ENCODE assay signal across 29 cellular contexts in genomic region chr5:161602739-161603138, GRCh38. TPM values are rescaled to one million over a fixed set of nuclear protein-coding genes. Genes with fewer than 3 reads are reported as not detected.
"Had no signal": no experiment of that assay in that cellular context is flagged by ENCODE, and none has a peak within 500 bp of the region (broad histone marks: within the 10 kb centered on the region; RNA-seq: fewer than 3 reads in every experiment).

No MANE protein-coding gene starts in this region.

- H3K9me3 ChIP-seq: ovary, suprapubic skin, testis, tibial artery, transverse colon, upper lobe of right lung, uterus had no signal

- ATAC-seq: natural killer cell; psoas muscle; right cardiac atrium; sciatic nerve; stimulated activated memory B cell treated with anti-CD40 and anti-IgM and Interleukin-4, amounts not matched to agents 10 μg/mL and 1 μg/mL and 100 μg/mL, for 72 hours; stimulated activated naive CD8-positive, alpha-beta T cell treated with anti-CD3 and anti-CD28 coated beads, Interleukin-15, amount 100 ng/mL, for 72 hours; stimulated activated naive CD8-positive, alpha-beta T cell treated with anti-CD3 and anti-CD28 coated beads, Interleukin-15, Interleukin-2, amounts not matched to agents 100 U/mL and 50 U/mL, for 24 hours; upper lobe of right lung had no signal

- H3K9ac ChIP-seq: neural progenitor cell, parathyroid adenoma had no signal

- H3K4me2 ChIP-seq: neural progenitor cell, smooth muscle cell had no signal

- H3K27me3 ChIP-seq: neural progenitor cell, ovary, spleen, suprapubic skin, testis, tibial artery, transverse colon, upper lobe of right lung, uterus had no signal

- H3K27ac ChIP-seq: neural progenitor cell, ovary, parathyroid adenoma, psoas muscle, skin epidermis, spleen, suprapubic skin, testis, tibial artery, transverse colon, upper lobe of right lung, uterus had no signal

- H2AFZ ChIP-seq: neural progenitor cell, parathyroid adenoma had no signal

- H3K79me2 ChIP-seq: parathyroid adenoma had no signal

- H3K36me3 ChIP-seq: neural progenitor cell, ovary, spleen, suprapubic skin, tibial artery, transverse colon, upper lobe of right lung, uterus had no signal

- H3K4me3 ChIP-seq: neural progenitor cell, ovary, psoas muscle, skin epidermis, smooth muscle cell, spleen, suprapubic skin, testis, tibial artery, transverse colon, upper lobe of right lung, uterus had no signal

- H3K4me1 ChIP-seq: neural progenitor cell, parathyroid adenoma, psoas muscle, spleen, suprapubic skin, testis, tibial artery, transverse colon, upper lobe of right lung, uterus had no signal

- DNase-seq: natural killer cell; occipital lobe; ovary; posterior cingulate gyrus; psoas muscle; right cardiac atrium; spleen; stimulated activated CD4-positive, alpha-beta T cell treated with anti-CD3 and anti-CD28 coated beads, Interleukin-12 subunit alpha, Interleukin-12 subunit beta, amount 100 ng/mL, for 4 hours; stimulated activated CD4-positive, alpha-beta T cell treated with anti-CD3 and anti-CD28 coated beads, Interleukin-1b, Interleukin-23, amount 100 ng/mL, for 48 hours; stimulated activated CD4-positive, alpha-beta T cell treated with anti-CD3 and anti-CD28 coated beads, Interleukin-4, amount 100 ng/mL, for 1 hour; stimulated activated CD4-positive, alpha-beta T cell treated with anti-CD3 and anti-CD28 coated beads, Interleukin-4, amount 100 ng/mL, for 4 hours; stimulated activated CD8-positive, alpha-beta memory T cell treated with anti-CD3 and anti-CD28 coated beads, Interleukin-4, amount 100 ng/mL, for 48 hours; stimulated activated naive CD4-positive, alpha-beta T cell; stimulated activated naive CD8-positive, alpha-beta T cell treated with anti-CD3 and anti-CD28 coated beads, Interleukin-15, amount 100 ng/mL, for 72 hours; stimulated activated naive CD8-positive, alpha-beta T cell treated with anti-CD3 and anti-CD28 coated beads, Interleukin-15, Interleukin-2, amounts not matched to agents 100 U/mL and 50 U/mL, for 24 hours; substantia nigra; testis; tibial artery; transverse colon; upper lobe of right lung; uterus had no signal

RNA-seq across cellular contexts. Expression of gene GABRB2, which starts 56.2 kb away (rescaled TPM):
- total RNA-seq: natural killer cell, renal cortical epithelial cell had no signal
